Comparison of ENCODE assay signal across 8 cellular contexts in genomic region chr10:32139223-32140073, GRCh38.
DNase-seq lines count a peak whose midpoint lies in the region; ATAC-seq, FAIRE-seq and TF ChIP-seq lines count a peak whose summit lies in the region.

No MANE protein-coding gene starts in this region.

- H3K27ac ChIP-seq in heart left ventricle (peak overlapping the region in 11 of 12 donors; percentile 47 to 92 (median 71)), prostate gland (no peak overlapping the region)

- CTCF ChIA-PET in WTC11 (lab: Charles Lee) = interaction anchor here (0.6 to 0.7 kb wide), 3 partner anchors 48 to 975 kb away, joined by 3 to 4 read pairs (median 3); no protein-coding TSS in a partner anchor

- H3K4me3 Mint-ChIP-seq in CD14-positive monocyte (peak overlapping the region; percentile 45 to 68), WTC11 (no peak overlapping the region)

- H3K36me3 ChIP-seq in heart left ventricle = no peaks in the 10 kb centered on the region
- no peaks in the 10 kb centered on the region for H3K36me3 ChIP-seq in prostate gland

- intact Hi-C loops in CD14-positive monocyte (cut with micrococcal nuclease) (no loop called here), heart left ventricle (cut with DNase I) (loop anchor here in 4 of 10 donors (5.0 to 10.0 kb wide), 2 partner anchors 82 to 85 kb away; partner anchors contain the start of gene KIF5B (in 4 of the 4)), prostate gland (cut with DNase I) (no loop called here)

- DNase-seq in CD14-positive monocyte (ENCODE audit: low spot score) = peak; percentile 89
- peak; percentile 39 for DNase-seq in HuH-7 (ENCODE audit: low spot score)
- peak; percentile 74 for DNase-seq in WTC11 (ENCODE audit: low spot score)
- peak; percentile 84 to 91 (median 87) for DNase-seq in heart left ventricle
- peak; percentile 40 for DNase-seq in prostate gland (ENCODE audit: low spot score)
- no peak for DNase-seq in D721Med (ENCODE audit: insufficient read length, low spot score)

- no peaks in the 10 kb centered on the region for H3K9me3 Mint-ChIP-seq in CD14-positive monocyte
- peaks cover 4% of the 10 kb centered on the region; the same call in 1 of the 2 replicates for H3K9me3 Mint-ChIP-seq in WTC11

- H3K4me1 Mint-ChIP-seq in CD14-positive monocyte (peaks cover 16% of the 10 kb centered on the region), WTC11 (peaks cover 17% of the 10 kb centered on the region)

- no peaks in the 10 kb centered on the region for H3K27me3 ChIP-seq in heart left ventricle
- H3K27me3 ChIP-seq in prostate gland (replicated peaks; ENCODE audit: insufficient read depth) = no peaks in the 10 kb centered on the region

- peak; percentile 94 for ATAC-seq in WTC11
- ATAC-seq in heart left ventricle = peak; percentile 82 to 98 (median 94)
- ATAC-seq in GM18873 (IDR thresholded peaks at IDR 0.05; ENCODE audit: low FRiP score, unreplicated experiment) = no peak
- ATAC-seq in GM18907 (IDR thresholded peaks at IDR 0.05; ENCODE audit: unreplicated experiment) = no peak

- POLR2A ChIA-PET in WTC11 (lab: Charles Lee) = interaction anchor here (0.7 to 1.5 kb wide), 2 partner anchors 81 to 83 kb away, joined by 4 to 6 read pairs; partner anchors contain the start of gene KIF5B

- peaks cover 0 to 2% (median 2%) of the 10 kb centered on the region in 3 donors for H3K27me3 Mint-ChIP-seq in CD14-positive monocyte (ENCODE audit: low read depth in 3 of 3)
- no peaks in the 10 kb centered on the region for H3K27me3 Mint-ChIP-seq in WTC11 (ENCODE audit: low read depth)

- no peaks in the 10 kb centered on the region for H3K36me3 Mint-ChIP-seq in CD14-positive monocyte
- no peaks in the 10 kb centered on the region for H3K36me3 Mint-ChIP-seq in WTC11

- TF ChIP-seq CTCF in CD14-positive monocyte (IDR thresholded peaks at IDR 0.05) (peak; percentile 8), WTC11 (IDR thresholded peaks at IDR 0.05) (no peak), heart left ventricle (IDR thresholded peaks at IDR 0.05) (peak in 5 of 12 donors; percentile 16 to 39 (median 33)), prostate gland (IDR thresholded peaks at IDR 0.05) (no peak), D721Med (IDR thresholded peaks at IDR 0.05; ENCODE audit: insufficient read depth, missing control alignments) (no peak)

- WGBS in heart left ventricle, 4 donors = 44 to 56% (median 52%) methylated on average over 12 of the region's 12 CpGs
- WGBS in prostate gland = 49% methylated on average over 12 of the region's 12 CpGs

- H3K4me1 ChIP-seq in heart left ventricle = peaks cover 0 to 40% (median 19%) of the 10 kb centered on the region in 12 donors
- H3K4me1 ChIP-seq in prostate gland (replicated peaks) = no peaks in the 10 kb centered on the region

- H3K27ac Mint-ChIP-seq in CD14-positive monocyte (peak overlapping the region; percentile 51 to 94 (median 85)), WTC11 (peak overlapping the region; percentile 90)

- H3K4me3 ChIP-seq in heart left ventricle (no peak overlapping the region), prostate gland (no peak overlapping the region)

- no peaks in the 10 kb centered on the region for H3K9me3 ChIP-seq in heart left ventricle
- H3K9me3 ChIP-seq in prostate gland = no peaks in the 10 kb centered on the region

- TF ChIP-seq POLR2A in heart left ventricle (IDR thresholded peaks at IDR 0.05) = no peak
- no peak for TF ChIP-seq POLR2A in prostate gland (IDR thresholded peaks at IDR 0.05)

- FAIRE-seq in D721Med (lab: Jason Lieb, UNC) = no peak

TF ChIP-seq in WTC11, 78 proteins besides CTCF, POLR2A, EP300 and RAD21 (continues in another document):
- TF ChIP-seq PREB (CRISPR knock-in tag; IDR thresholded peaks at IDR 0.05; ENCODE audit: borderline replicate concordance) (no peak), NR2C2 (CRISPR knock-in tag; IDR thresholded peaks at IDR 0.05) (no peak), RELA (CRISPR knock-in tag; IDR thresholded peaks at IDR 0.05; ENCODE audit: borderline replicate concordance) (no peak), ZNF281 (CRISPR knock-in tag; IDR thresholded peaks at IDR 0.05) (peak; percentile 83; the same call in 1 of the 2 replicates), USF1 (CRISPR knock-in tag; IDR thresholded peaks at IDR 0.05) (no peak), ZNF232 (CRISPR knock-in tag; IDR thresholded peaks at IDR 0.05) (no peak), ZBTB21 (CRISPR knock-in tag; IDR thresholded peaks at IDR 0.05; ENCODE audit: borderline replicate concordance) (no peak), SMAD3 (CRISPR knock-in tag; IDR thresholded peaks at IDR 0.05; ENCODE audit: borderline replicate concordance) (no peak), HMGA2 (CRISPR knock-in tag; IDR thresholded peaks at IDR 0.05) (no peak), MXD4 (CRISPR knock-in tag; IDR thresholded peaks at IDR 0.05; ENCODE audit: borderline replicate concordance) (no peak), ATF3 (CRISPR knock-in tag; conservative IDR thresholded peaks at IDR 0.05) (no peak), ETV6 (CRISPR knock-in tag; IDR thresholded peaks at IDR 0.05) (peak; percentile 84; the same call in 1 of the 2 replicates), ZNF416 (CRISPR knock-in tag; IDR thresholded peaks at IDR 0.05) (no peak), ZNF396 (CRISPR knock-in tag; IDR thresholded peaks at IDR 0.05; ENCODE audit: borderline replicate concordance) (no peak), ZNF423 (CRISPR knock-in tag; IDR thresholded peaks at IDR 0.05) (peak; percentile 91), MAX (CRISPR knock-in tag; IDR thresholded peaks at IDR 0.05) (no peak), ZNF138 (CRISPR knock-in tag; conservative IDR thresholded peaks at IDR 0.05) (no peak), NFE2L1 (CRISPR knock-in tag; IDR thresholded peaks at IDR 0.05) (peak; percentile 96), NFYB (CRISPR knock-in tag; conservative IDR thresholded peaks at IDR 0.05; ENCODE audit: low read depth) (no peak), EMX1 (CRISPR knock-in tag; IDR thresholded peaks at IDR 0.05) (no peak), PRRX2 (CRISPR knock-in tag; IDR thresholded peaks at IDR 0.05) (no peak), MYBL2 (CRISPR knock-in tag; IDR thresholded peaks at IDR 0.05) (no peak; the same call in 1 of the 2 replicates), ATF2 (CRISPR knock-in tag; IDR thresholded peaks at IDR 0.05; ENCODE audit: borderline replicate concordance, low read depth) (no peak), ZNF219 (CRISPR knock-in tag; IDR thresholded peaks at IDR 0.05; ENCODE audit: borderline replicate concordance) (no peak), RORB (CRISPR knock-in tag; IDR thresholded peaks at IDR 0.05) (no peak)

Comparison
In these comparisons a context has a peak if more than half of its experiments do, and no peak if none do; other contexts are left out.
1. ATAC-seq: peak in WTC11 (single experiment) and heart left ventricle (4 of 4); none in GM18873 (single experiment) and GM18907 (single experiment).
2. H3K27ac ChIP-seq: peak in heart left ventricle (11 of 12); none in prostate gland (0 of 2).